Comparison of ENCODE assay signal across 8 cellular contexts in genomic region chr9:96618209-96619108, GRCh38. TPM values are rescaled to one million over a fixed set of nuclear protein-coding genes. Genes with fewer than 3 reads are reported as not detected.
DNase-seq lines count a peak whose midpoint lies in the region; ATAC-seq and TF ChIP-seq lines count a peak whose summit lies in the region.

No MANE protein-coding gene starts in this region.

- H3K9me3 Mint-ChIP-seq in osteocyte (ENCODE audit: unreplicated experiment): no peaks in the 10 kb centered on the region

- H3K4me1 ChIP-seq in NT2/D1 (ENCODE audit: insufficient read depth, insufficient read length) (peaks cover 6% of the 10 kb centered on the region), adrenal gland (replicated peaks in 1 of 2) (peaks cover 0 to 6% of the 10 kb centered on the region in 2 donors)

- DNase-seq in DMS53 treated with DMSO at 0.1 percent for 48 hours (lab: John Stamatoyannopoulos, UW; ENCODE audit: unreplicated experiment) (peak; percentile 19), NT2/D1 (ENCODE audit: low read depth, low spot score) (no peak), adrenal gland (peak; percentile 53 to 83 (median 64)), left cardiac atrium (peak; percentile 56), osteocyte (ENCODE audit: extremely low spot score, unreplicated experiment) (no peak), GM19240 (ENCODE audit: insufficient read length, low spot score) (no peak)

- WGBS in adrenal gland, 4 donors: 9 to 47% (median 12%) methylated on average over 13 to 67 of the region's 67 CpGs

- ATAC-seq in left cardiac atrium (peak; percentile 48 to 77), GM21786 (IDR thresholded peaks at IDR 0.05; ENCODE audit: unreplicated experiment) (no peak), HG03457 (IDR thresholded peaks at IDR 0.05; ENCODE audit: unreplicated experiment) (no peak)

- peak overlapping the region; percentile 57 for H3K27ac Mint-ChIP-seq in osteocyte (ENCODE audit: unreplicated experiment)

- no peaks in the 10 kb centered on the region for H3K9me3 ChIP-seq in NT2/D1 (ENCODE audit: insufficient read depth, low read length)
- no peaks in the 10 kb centered on the region for H3K9me3 ChIP-seq in adrenal gland (replicated peaks in 1 of 3)

- peak overlapping the region; percentile 78 for H3K4me3 Mint-ChIP-seq in osteocyte (ENCODE audit: unreplicated experiment)

- H3K27ac ChIP-seq in adrenal gland: peak overlapping the region in 4 of 5 donors; percentile 47 to 85 (median 72)

- TF ChIP-seq POLR2A in adrenal gland (IDR thresholded peaks at IDR 0.05): no peak

- H3K4me1 Mint-ChIP-seq in osteocyte (ENCODE audit: unreplicated experiment): peaks cover 15% of the 10 kb centered on the region

- H3K4me3 ChIP-seq in NT2/D1 (ENCODE audit: insufficient read length, low read depth): peak overlapping the region; percentile 66
- peak overlapping the region in 3 of 4 donors; percentile 44 to 90 (median 45) for H3K4me3 ChIP-seq in adrenal gland

- peaks cover 25% of the 10 kb centered on the region for H3K27me3 ChIP-seq in NT2/D1 (ENCODE audit: insufficient read depth, insufficient read length)
- H3K27me3 ChIP-seq in adrenal gland: no peaks in the 10 kb centered on the region

- H3K36me3 Mint-ChIP-seq in osteocyte (ENCODE audit: unreplicated experiment): no peaks in the 10 kb centered on the region

- no peaks in the 10 kb centered on the region for H3K27me3 Mint-ChIP-seq in osteocyte (ENCODE audit: unreplicated experiment)

- TF ChIP-seq CTCF in adrenal gland (IDR thresholded peaks at IDR 0.05): no peak
- no peak for TF ChIP-seq CTCF in osteocyte (IDR thresholded peaks at IDR 0.05)

- intact Hi-C loops in adrenal gland (cut with DNase I): no loop called here
- intact Hi-C loops in left cardiac atrium (cut with DNase I): no loop called here

- H3K36me3 ChIP-seq in NT2/D1 (ENCODE audit: insufficient read depth, insufficient read length, low read length) (no peaks in the 10 kb centered on the region), adrenal gland (replicated peaks in 1 of 2) (no peaks in the 10 kb centered on the region)

- H3K9ac ChIP-seq in NT2/D1 (ENCODE audit: insufficient read length, low read depth): peak overlapping the region; percentile 83

RNA-seq across cellular contexts. Expression of gene CDC14B, which starts 1.2 kb away (rescaled TPM):
- 10 to 100 TPM in 7 of 8 donors, 1 to 10 TPM in 1; 9.7 to 19.1 (median 16.8) TPM for total RNA-seq in adrenal gland
- 1 to 10 TPM; 7.5 to 8.9 (median 8.2) TPM for polyA plus RNA-seq in adrenal gland
- 10 to 100 TPM; 15.1 to 20.4 TPM for total RNA-seq in left cardiac atrium
- total RNA-seq in osteocyte: 16.6 and 18.6 TPM in 2 replicates

RNA-seq across cellular contexts. Expression of gene PRXL2C, which starts 36.7 kb away (rescaled TPM):
- total RNA-seq in adrenal gland (10 to 100 TPM in 5 of 8 donors, 1 to 10 TPM in 3; 8.6 to 17.4 (median 10.8) TPM), left cardiac atrium (10 to 100 TPM; 19.3 to 25.3 TPM), osteocyte (19.8 and 23.9 TPM in 2 replicates)
- 1 to 10 TPM; 5.1 to 9.3 (median 5.6) TPM for polyA plus RNA-seq in adrenal gland

Comparison
In these comparisons a context has a peak if more than half of its experiments do, and no peak if none do; other contexts are left out.
1. DNase-seq: peak in DMS53 treated with DMSO at 0.1 percent for 48 hours (single experiment), adrenal gland (7 of 7) and left cardiac atrium (single experiment); none in NT2/D1 (single experiment), osteocyte (single experiment) and GM19240 (single experiment).
2. ATAC-seq: peak in left cardiac atrium (2 of 2); none in GM21786 (single experiment) and HG03457 (single experiment).